Comparison of ENCODE assay signal across 8 cellular contexts in the genomic region with DNA sequence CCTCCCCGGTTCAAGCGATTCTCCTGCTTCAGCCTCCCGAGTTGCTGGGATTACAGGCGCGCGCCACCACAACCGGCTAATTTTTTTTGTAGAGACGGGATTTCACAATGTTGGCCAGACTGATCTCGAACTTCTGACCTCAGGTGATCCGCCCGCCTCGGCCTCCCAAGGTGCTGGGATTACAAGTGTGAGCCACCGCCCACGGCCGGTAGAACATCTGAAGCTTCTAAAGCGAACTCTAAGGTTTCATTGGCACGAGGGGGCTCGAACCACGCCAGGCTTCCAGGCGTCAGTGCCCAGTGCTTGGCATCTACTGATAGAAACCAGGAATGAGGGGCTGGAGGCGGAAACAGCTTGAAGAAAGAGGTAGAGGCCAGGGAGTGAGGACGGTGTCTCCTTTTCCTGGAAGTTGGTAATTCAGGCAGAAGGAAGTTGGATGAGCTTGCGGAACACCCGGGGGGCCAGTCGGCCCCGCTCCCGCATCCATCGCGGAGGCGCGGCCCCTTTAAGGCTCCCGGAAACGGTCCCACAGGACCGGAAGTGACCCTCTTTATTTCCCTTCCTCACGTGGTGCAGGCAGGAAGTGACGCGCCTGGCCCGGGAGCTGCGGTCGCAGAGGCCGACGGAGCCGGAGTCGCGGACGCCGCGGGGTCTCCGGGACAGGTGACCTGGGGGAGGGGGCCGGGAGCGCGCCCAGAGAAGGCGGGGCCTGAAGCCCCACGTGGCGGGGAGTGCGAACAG. TPM values are rescaled to one million over a fixed set of nuclear protein-coding genes. Genes with fewer than 3 reads are reported as not detected.
DNase-seq lines count a peak whose midpoint lies in the region; ATAC-seq and TF ChIP-seq lines count a peak whose summit lies in the region.

A gene (plus strand): TSS at position 579 of the 741 bp plus-strand sequence. CDS start 1,876 bp downstream, outside the sequence.

- peak within 1 kb of the TSS; percentile 96 for H3K27ac Mint-ChIP-seq in Caco-2 (ENCODE audit: unreplicated experiment)

- H3K9me3 ChIP-seq in Caco-2 (no peaks in the 10 kb centered on the region), mucosa of rectum (ENCODE audit: control insufficient read depth in 2 of 2, low read length in 2 of 2) (no peaks in the 10 kb centered on the region)

- ATAC-seq in GM21360 (IDR thresholded peaks at IDR 0.05; ENCODE audit: unreplicated experiment) = peak; percentile 37

- H3K27me3 ChIP-seq in Caco-2 (replicated peaks; ENCODE audit: control insufficient read depth, insufficient read depth, low read length) (no peaks in the 10 kb centered on the region), mucosa of rectum (ENCODE audit: control insufficient read depth in 2 of 2, insufficient read depth in 2 of 2, low read length in 2 of 2) (no peaks in the 10 kb centered on the region)

- peaks cover 55% of the 10 kb centered on the region for H3K36me3 Mint-ChIP-seq in Caco-2 (ENCODE audit: insufficient read depth, unreplicated experiment)

- DNase-seq in Caco-2 = peak; percentile 99
- peak; percentile 90 for DNase-seq in HT1080 (ENCODE audit: low read depth)
- DNase-seq in NOMO-1 (lab: John Stamatoyannopoulos, UW; ENCODE audit: unreplicated experiment in 2 of 2) = peak; percentile 95 to 97
- DNase-seq in activated CD8-positive, alpha-beta memory T cell treated with anti-CD3 and anti-CD28 coated beads, Interleukin-2, amount 50 U/mL, for 1 hour (ENCODE audit: extremely low read depth) = peak; percentile 78
- peak; percentile 83 for DNase-seq in epithelial cell of prostate (ENCODE audit: low read depth, low spot score)
- peak; percentile 84 to 89 for DNase-seq in stimulated activated CD8-positive, alpha-beta memory T cell treated with anti-CD3 and anti-CD28 coated beads, Interleukin-7, amount 100 ng/mL, for 4 hours (ENCODE audit: low read depth in 2 of 2)

- H3K36me3 ChIP-seq in Caco-2 (ENCODE audit: control insufficient read depth, insufficient read depth, low read length) = peaks cover 3% of the 10 kb centered on the region
- peaks cover 24% of the 10 kb centered on the region in 2 donors for H3K36me3 ChIP-seq in mucosa of rectum (ENCODE audit: control insufficient read depth in 2 of 2, insufficient read depth in 2 of 2, low read length in 2 of 2)

- peaks cover 17% of the 10 kb centered on the region for H3K4me1 Mint-ChIP-seq in Caco-2 (ENCODE audit: low read depth, unreplicated experiment)

- H3K9me3 Mint-ChIP-seq in Caco-2 (ENCODE audit: unreplicated experiment) = no peaks in the 10 kb centered on the region

- H3K4me3 ChIP-seq in Caco-2 (ENCODE audit: low read depth, low read length) (peak within 1 kb of the TSS; percentile 76), mucosa of rectum (ENCODE audit: low read length in 2 of 2) (peak within 1 kb of the TSS; percentile 76 to 81)

- H3K27ac ChIP-seq in epithelial cell of prostate (peak within 1 kb of the TSS; percentile 93), mucosa of rectum (ENCODE audit: low read depth in 2 of 2, low read length in 2 of 2) (peak within 1 kb of the TSS; percentile 85 to 93)

- intact Hi-C loops in Caco-2 (cut with micrococcal nuclease; ENCODE audit: unreplicated experiment) = loop anchor here (10.0 kb wide), 1 partner anchor 391 kb away; a partner anchor contains a TSS

- TF ChIP-seq CTCF in Caco-2 (IDR thresholded peaks at IDR 0.05; ENCODE audit: insufficient read depth in 1 of 2, low read depth in 1 of 2, low read length in 1 of 2, severe bottlenecking in 1 of 2, unreplicated experiment in 1 of 2) = no peak

- H3K27me3 Mint-ChIP-seq in Caco-2 (ENCODE audit: insufficient read depth, unreplicated experiment) = no peaks in the 10 kb centered on the region

- CTCF ChIA-PET in Caco-2 (lab: Charles Lee) = interaction anchor here (0.7 to 2.3 kb wide), 14 partner anchors 9 to 532 kb away, joined by 3 to 64 read pairs (median 4); a partner anchor contains a TSS

- peak within 1 kb of the TSS; percentile 63 to 86 for H3K9ac ChIP-seq in mucosa of rectum (ENCODE audit: low read depth in 1 of 2, low read length in 2 of 2)

- BruUV-seq in Caco-2 (replicated peaks; lab: Mats Ljungman, UMichigan) = TSS peak; percentile 94

- H3K4me1 ChIP-seq in Caco-2 (peaks cover 22% of the 10 kb centered on the region), mucosa of rectum (ENCODE audit: control insufficient read depth in 2 of 2, insufficient read depth in 2 of 2, low read length in 2 of 2) (peaks cover 17 to 19% of the 10 kb centered on the region in 2 donors)

- POLR2A ChIA-PET in Caco-2 (lab: Charles Lee) = interaction anchor here (0.5 to 2.6 kb wide), 15 partner anchors 12 to 1788 kb away, joined by 3 to 71 read pairs (median 7); a partner anchor contains a TSS

- peak within 1 kb of the TSS; percentile 92 for H3K4me3 Mint-ChIP-seq in Caco-2 (ENCODE audit: unreplicated experiment)

RNA-seq across cellular contexts. Expression of the gene that starts here (rescaled TPM):
- 43.1 and 44.3 TPM in 2 replicates for total RNA-seq in Caco-2 (2022)
- total RNA-seq in HT1080 (2014; rRNA removed; shearing (Covaris generic)) = 3.6 and 3.8 TPM in 2 replicates
- 8.7 and 11.5 TPM in 2 replicates for polyA plus RNA-seq in HT1080 (2015; cell fraction: cytosol; rRNA removed)
- 18.3 and 22.7 TPM in 2 replicates for polyA plus RNA-seq in HT1080 (2015; cell fraction: nucleus; rRNA removed)

Comparison
In these comparisons a context has a peak if more than half of its experiments do, and no peak if none do; other contexts are left out.
1. Peak in every context shown above with its lines: DNase-seq, ATAC-seq, H3K4me3 ChIP-seq and H3K27ac ChIP-seq.